ENCODE assay signal across 19 cellular contexts in genomic region chr7:40987571-40987970, GRCh38.
"Had no signal": no experiment of that assay in that cellular context is flagged by ENCODE, and none has a peak within 500 bp of the region (broad histone marks: within the 10 kb centered on the region; RNA-seq: fewer than 3 reads in every experiment).

No MANE protein-coding gene starts in this region.

- H3K4me1 ChIP-seq: spleen, upper lobe of right lung had no signal

- ATAC-seq: esophagus mucosa; mucosa of descending colon; naive thymus-derived CD8-positive, alpha-beta T cell; sciatic nerve; stimulated activated memory B cell treated with anti-CD40 and anti-IgM and Interleukin-4, amounts not matched to agents 10 μg/mL and 1 μg/mL and 100 μg/mL, for 72 hours; upper lobe of right lung had no signal

- H2AFZ ChIP-seq: hepatocyte had no signal

- H3K79me2 ChIP-seq: hepatocyte had no signal

- H3K4me2 ChIP-seq: hepatocyte had no signal

- H3K36me3 ChIP-seq: neutrophil, spleen, tibial artery, upper lobe of right lung had no signal

- FAIRE-seq: endometrium had no signal

- H3K9me3 ChIP-seq: mucosa of descending colon, neutrophil, spleen, tibial artery, upper lobe of right lung had no signal

- DNase-seq: effector memory CD4-positive, alpha-beta T cell; foreskin melanocyte; head of caudate nucleus; kidney glomerular epithelial cell; mucosa of descending colon; naive thymus-derived CD8-positive, alpha-beta T cell; posterior cingulate gyrus; spleen; stimulated activated CD4-positive, alpha-beta T cell treated with anti-CD3 and anti-CD28 coated beads, Interleukin-15, amount 100 ng/mL, for 24 hours; stimulated activated CD4-positive, alpha-beta T cell treated with anti-CD3 and anti-CD28 coated beads, Interleukin-1b, Interleukin-23, amount 100 ng/mL, for 48 hours; stimulated activated CD4-positive, alpha-beta T cell treated with anti-CD3 and anti-CD28 coated beads, Interleukin-4, amount 100 ng/mL, for 24 hours; tibial artery; upper lobe of right lung had no signal

- H3K27ac ChIP-seq: neutrophil, spleen, tibial artery, upper lobe of right lung had no signal

- H3K4me3 ChIP-seq: hepatocyte, mucosa of descending colon, spleen, tibial artery, upper lobe of right lung had no signal

- H3K27me3 ChIP-seq: hepatocyte, neutrophil, spleen, tibial artery, upper lobe of right lung had no signal
